ENCODE assay signal across 11 cellular contexts in genomic region chr9:4680750-4681149, GRCh38. TPM values are rescaled to one million over a fixed set of nuclear protein-coding genes. Genes with fewer than 3 reads are reported as not detected.
DNase-seq lines count a peak whose midpoint lies in the region; ATAC-seq and TF ChIP-seq lines count a peak whose summit lies in the region.
"Had no signal": no experiment of that assay in that cellular context is flagged by ENCODE, and none has a peak within 500 bp of the region (broad histone marks: within the 10 kb centered on the region; RNA-seq: fewer than 3 reads in every experiment).

No MANE protein-coding gene starts in this region.

- TF ChIP-seq CTCF in body of pancreas (IDR thresholded peaks at IDR 0.05) (no peak), liver (IDR thresholded peaks at IDR 0.05; ENCODE audit: low read depth, low read length, missing input control) (no peak)

- H3K4me3 ChIP-seq in body of pancreas (no peak overlapping the region), liver (ENCODE audit: low read depth in 1 of 3, low read length in 3 of 3) (peak overlapping the region; percentile 85 to 98 (median 87)), urinary bladder (ENCODE audit: low read depth, low read length) (peak overlapping the region; percentile 80)

- no peaks in the 10 kb centered on the region for H3K9me3 Mint-ChIP-seq in activated CD4-positive, alpha-beta T cell treated with anti-CD3 and anti-CD28 coated beads, Interleukin-2, amount 10 ng/mL, durations not matched to agents 24 days and 14 days
- H3K9me3 Mint-ChIP-seq in activated CD4-positive, alpha-beta T cell treated with anti-CD3 and anti-CD28 coated beads, Interleukin-2, amount 10 ng/mL, durations not matched to agents 7 days and 5 days = no peaks in the 10 kb centered on the region
- H3K9me3 Mint-ChIP-seq: CD14-positive monocyte had no signal

- peak in 1 of 2 donors; percentile 12 for TF ChIP-seq RAD21 in liver (IDR thresholded peaks at IDR 0.05)

- CTCF ChIA-PET in activated CD4-positive, alpha-beta T cell treated with anti-CD3 and anti-CD28 coated beads, Interleukin-2, amount 10 ng/mL, durations not matched to agents 7 days and 5 days (lab: Charles Lee) = no interaction called here

- H3K27me3 ChIP-seq in body of pancreas = no peaks in the 10 kb centered on the region
- H3K27me3 ChIP-seq in liver (ENCODE audit: control insufficient read depth in 4 of 4, insufficient read depth in 4 of 4, low read length in 3 of 4) = no peaks in the 10 kb centered on the region

- H3K36me3 Mint-ChIP-seq in activated CD4-positive, alpha-beta T cell treated with anti-CD3 and anti-CD28 coated beads, Interleukin-2, amount 10 ng/mL, durations not matched to agents 24 days and 14 days (ENCODE audit: low read depth) = peaks cover 17% of the 10 kb centered on the region
- H3K36me3 Mint-ChIP-seq in activated CD4-positive, alpha-beta T cell treated with anti-CD3 and anti-CD28 coated beads, Interleukin-2, amount 10 ng/mL, durations not matched to agents 7 days and 5 days (ENCODE audit: low read depth) = peaks cover 19% of the 10 kb centered on the region

- H3K27ac ChIP-seq in body of pancreas = peak overlapping the region; percentile 85 to 97 (median 96)
- peak overlapping the region; percentile 98 to 99 for H3K27ac ChIP-seq in liver (ENCODE audit: low read depth in 1 of 2, low read length in 2 of 2)
- peak overlapping the region; percentile 90 for H3K27ac ChIP-seq in urinary bladder (ENCODE audit: low read depth)

- TF ChIP-seq POLR2A in body of pancreas (IDR thresholded peaks at IDR 0.05) = no peak

- POLR2A ChIA-PET in activated CD4-positive, alpha-beta T cell treated with anti-CD3 and anti-CD28 coated beads, Interleukin-2, amount 10 ng/mL, durations not matched to agents 7 days and 5 days (lab: Charles Lee) = no interaction called here

- H3K9me3 ChIP-seq in body of pancreas = no peaks in the 10 kb centered on the region
- no peaks in the 10 kb centered on the region for H3K9me3 ChIP-seq in liver (ENCODE audit: control insufficient read depth in 4 of 4, low read length in 3 of 4)

- DNase-seq in activated CD4-positive, alpha-beta T cell treated with anti-CD3 and anti-CD28 coated beads, Interleukin-2, amount 10 ng/mL, durations not matched to agents 24 days and 14 days = peak; percentile 55
- no peak for DNase-seq in activated CD4-positive, alpha-beta T cell treated with anti-CD3 and anti-CD28 coated beads, Interleukin-2, amount 10 ng/mL, durations not matched to agents 7 days and 5 days
- no peak for DNase-seq in body of pancreas
- no peak for DNase-seq in hypothalamus (lab: John Stamatoyannopoulos, UW)
- no peak for DNase-seq in OCI-M2 (lab: John Stamatoyannopoulos, UW; ENCODE audit: unreplicated experiment)
- DNase-seq in NCI-H524 treated with DMSO at 0.1 percent for 48 hours (lab: John Stamatoyannopoulos, UW) = no peak
- DNase-seq: stimulated activated CD4-positive, alpha-beta T cell treated with anti-CD3 and anti-CD28 coated beads, Interleukin-2, amount 100 ng/mL, for 24 hours had no signal

- peak overlapping the region; percentile 83 to 95 for H3K9ac ChIP-seq in liver (ENCODE audit: low read depth in 1 of 2, low read length in 2 of 2)

- no peak overlapping the region for H3K4me3 Mint-ChIP-seq in activated CD4-positive, alpha-beta T cell treated with anti-CD3 and anti-CD28 coated beads, Interleukin-2, amount 10 ng/mL, durations not matched to agents 24 days and 14 days
- H3K4me3 Mint-ChIP-seq in activated CD4-positive, alpha-beta T cell treated with anti-CD3 and anti-CD28 coated beads, Interleukin-2, amount 10 ng/mL, durations not matched to agents 7 days and 5 days = no peak overlapping the region
- H3K4me3 Mint-ChIP-seq: CD14-positive monocyte had no signal

- H3K4me1 ChIP-seq in body of pancreas = peaks cover 26% of the 10 kb centered on the region
- peaks cover 4 to 22% (median 7%) of the 10 kb centered on the region in 4 donors for H3K4me1 ChIP-seq in liver (ENCODE audit: control insufficient read depth in 4 of 4, insufficient read depth in 4 of 4, low read length in 3 of 4)
- no peaks in the 10 kb centered on the region for H3K4me1 ChIP-seq in urinary bladder (ENCODE audit: insufficient read depth)

- no peak overlapping the region for H3K27ac Mint-ChIP-seq in activated CD4-positive, alpha-beta T cell treated with anti-CD3 and anti-CD28 coated beads, Interleukin-2, amount 10 ng/mL, durations not matched to agents 24 days and 14 days
- no peak overlapping the region for H3K27ac Mint-ChIP-seq in activated CD4-positive, alpha-beta T cell treated with anti-CD3 and anti-CD28 coated beads, Interleukin-2, amount 10 ng/mL, durations not matched to agents 7 days and 5 days

- H3K4me1 Mint-ChIP-seq in activated CD4-positive, alpha-beta T cell treated with anti-CD3 and anti-CD28 coated beads, Interleukin-2, amount 10 ng/mL, durations not matched to agents 24 days and 14 days = peaks cover 7% of the 10 kb centered on the region
- H3K4me1 Mint-ChIP-seq in activated CD4-positive, alpha-beta T cell treated with anti-CD3 and anti-CD28 coated beads, Interleukin-2, amount 10 ng/mL, durations not matched to agents 7 days and 5 days = peaks cover 8% of the 10 kb centered on the region

- no peak for ATAC-seq in body of pancreas

- H3K27me3 Mint-ChIP-seq in activated CD4-positive, alpha-beta T cell treated with anti-CD3 and anti-CD28 coated beads, Interleukin-2, amount 10 ng/mL, durations not matched to agents 24 days and 14 days = no peaks in the 10 kb centered on the region
- H3K27me3 Mint-ChIP-seq in activated CD4-positive, alpha-beta T cell treated with anti-CD3 and anti-CD28 coated beads, Interleukin-2, amount 10 ng/mL, durations not matched to agents 7 days and 5 days = no peaks in the 10 kb centered on the region

- peaks cover 0 to 3% of the 10 kb centered on the region in 2 donors for H3K36me3 ChIP-seq in body of pancreas (replicated peaks in 1 of 2; ENCODE audit: insufficient read depth in 1 of 2, low read depth in 2 of 2)
- H3K36me3 ChIP-seq in liver (ENCODE audit: control insufficient read depth in 4 of 4, insufficient read depth in 3 of 4, low read depth in 1 of 4, low read length in 3 of 4) = peaks cover 0 to 13% (median 9%) of the 10 kb centered on the region in 4 donors
- H3K36me3 ChIP-seq in urinary bladder (ENCODE audit: insufficient read depth) = no peaks in the 10 kb centered on the region

- 15 to 19% methylated on average over 2 of the region's 2 CpGs for WGBS in body of pancreas, 2 donors
- 25% methylated on average over 2 of the region's 2 CpGs for WGBS in liver
- WGBS in urinary bladder = 42% methylated on average over 2 of the region's 2 CpGs

- intact Hi-C loops in activated CD4-positive, alpha-beta T cell treated with anti-CD3 and anti-CD28 coated beads, Interleukin-2, amount 10 ng/mL, durations not matched to agents 24 days and 14 days (cut with micrococcal nuclease) = no loop called here
- intact Hi-C loops in body of pancreas (cut with DNase I) = no loop called here

TF ChIP-seq in liver, 16 proteins besides CTCF, POLR2A, EP300 and RAD21 (continues in another document):
- peak in 1 of 2 donors; percentile 34 for TF ChIP-seq JUND (IDR thresholded peaks at IDR 0.05)
- peak; percentile 53 for TF ChIP-seq MAX (IDR thresholded peaks at IDR 0.05)
- no peak for TF ChIP-seq TAF1 (conservative IDR thresholded peaks at IDR 0.05)
- TF ChIP-seq HNF4A (conservative IDR thresholded peaks at IDR 0.05) = peak; percentile 73 to 82
- no peak for TF ChIP-seq EGR1 (IDR thresholded peaks at IDR 0.05; ENCODE audit: low read depth in 2 of 2)
- TF ChIP-seq ATF3 (IDR thresholded peaks at IDR 0.05) = no peak

RNA-seq across cellular contexts. Expression of gene CDC37L1, which starts 1.4 kb away (rescaled TPM):
- total RNA-seq in activated CD4-positive, alpha-beta T cell treated with anti-CD3 and anti-CD28 coated beads, Interleukin-2, amount 10 ng/mL, durations not matched to agents 24 days and 14 days = 11.3 and 12.1 TPM in 2 replicates
- 10 to 100 TPM in 1 of 2 experiments, 1 to 10 TPM in 1; 9.2 to 10.7 TPM for total RNA-seq in activated CD4-positive, alpha-beta T cell treated with anti-CD3 and anti-CD28 coated beads, Interleukin-2, amount 10 ng/mL, durations not matched to agents 7 days and 5 days
- total RNA-seq in body of pancreas (1 to 10 TPM; 7.9 to 9.9 TPM), liver (10 to 100 TPM; 11.3 to 32.8 TPM), urinary bladder (23.6 TPM)
- polyA plus RNA-seq in liver (10 to 100 TPM; 15.9 to 22.8 TPM), urinary bladder (30.1 TPM)

RNA-seq across cellular contexts. Expression of gene SPATA6L, which starts 14.5 kb away (rescaled TPM):
- total RNA-seq in activated CD4-positive, alpha-beta T cell treated with anti-CD3 and anti-CD28 coated beads, Interleukin-2, amount 10 ng/mL, durations not matched to agents 24 days and 14 days = not detected in 2 replicates
- total RNA-seq in activated CD4-positive, alpha-beta T cell treated with anti-CD3 and anti-CD28 coated beads, Interleukin-2, amount 10 ng/mL, durations not matched to agents 7 days and 5 days = under 1 TPM; 0.40 to 0.42 TPM
- total RNA-seq in body of pancreas (10 to 100 TPM in 1 of 2 donors, 1 to 10 TPM in 1; 3.6 to 10.9 TPM), liver (1 to 10 TPM; 1.6 to 6.2 TPM), urinary bladder (5.4 TPM)
- polyA plus RNA-seq in liver (1 to 10 TPM; 1.8 to 2.7 TPM), urinary bladder (1.2 TPM)
- total RNA-seq: H4 had no signal
- polyA plus RNA-seq: CD14-positive monocyte had no signal

RNA-seq across cellular contexts. Expression of gene PLPP6, which starts 18.7 kb away (rescaled TPM):
- total RNA-seq in activated CD4-positive, alpha-beta T cell treated with anti-CD3 and anti-CD28 coated beads, Interleukin-2, amount 10 ng/mL, durations not matched to agents 24 days and 14 days = 5.5 and 6.0 TPM in 2 replicates
- 10 to 100 TPM in 1 of 2 experiments, 1 to 10 TPM in 1; 9.9 to 10.3 TPM for total RNA-seq in activated CD4-positive, alpha-beta T cell treated with anti-CD3 and anti-CD28 coated beads, Interleukin-2, amount 10 ng/mL, durations not matched to agents 7 days and 5 days
- total RNA-seq in body of pancreas = 10 to 100 TPM; 16.2 to 17.1 TPM
- 10 to 100 TPM; 11.7 to 11.8 TPM for total RNA-seq in liver
- polyA plus RNA-seq in liver = 10 to 100 TPM in 1 of 2 donors, 1 to 10 TPM in 1; 9.5 to 10.6 TPM
- total RNA-seq in urinary bladder = 9.3 TPM
- polyA plus RNA-seq in urinary bladder = 9.5 TPM

Comparison
In these comparisons a context has a peak if more than half of its experiments do, and no peak if none do; other contexts are left out.
1. H3K4me3 ChIP-seq: peak in liver (3 of 3) and urinary bladder (single experiment); none in body of pancreas (0 of 2).
2. Peak in every context shown above with its lines, with median percentiles within 50 percentile points of each other: H3K27ac ChIP-seq.